ENCODE assay signal across 13 cellular contexts in the genomic region with DNA sequence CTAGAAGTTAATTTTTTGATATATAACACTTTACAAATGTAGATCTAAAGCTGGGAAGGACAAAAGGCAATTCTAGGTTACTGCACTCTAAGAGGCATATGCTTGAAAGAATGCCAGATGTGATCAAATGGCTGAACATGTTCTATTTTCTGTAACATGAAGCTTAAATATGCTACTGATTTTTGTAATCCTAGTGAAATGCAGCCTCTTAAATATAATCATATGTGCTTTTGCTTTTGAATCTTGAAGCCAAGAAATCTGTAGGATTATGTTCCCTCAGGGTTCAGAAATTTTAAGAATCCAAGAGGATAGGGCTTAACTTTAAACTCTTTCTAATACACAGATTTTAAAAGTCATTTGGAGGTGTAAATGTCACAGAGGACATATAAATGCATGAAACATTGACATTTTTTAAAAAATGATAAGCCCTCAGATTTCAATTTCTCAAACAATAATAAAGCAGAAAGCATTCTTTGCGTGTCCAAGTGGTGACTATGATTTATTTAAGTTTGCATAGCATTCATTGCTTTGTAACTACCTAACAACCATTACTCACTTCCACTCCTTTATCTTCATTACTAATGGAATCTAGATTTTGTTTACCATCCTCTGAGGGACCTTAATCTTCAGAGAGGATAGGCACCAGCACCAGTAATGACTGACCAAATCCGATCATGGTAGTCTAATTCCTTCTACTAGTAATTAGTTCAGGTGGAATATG.
DNase-seq lines count a peak whose midpoint lies in the region; ATAC-seq and TF ChIP-seq lines count a peak whose summit lies in the region.
"Had no signal": no experiment of that assay in that cellular context is flagged by ENCODE, and none has a peak within 500 bp of the region (broad histone marks: within the 10 kb centered on the region; RNA-seq: fewer than 3 reads in every experiment).

No MANE protein-coding gene starts in this region.

- no peak for TF ChIP-seq CTCF in fibroblast of villous mesenchyme (IDR thresholded peaks at IDR 0.05; ENCODE audit: insufficient read depth, low read depth, low read length)

- DNase-seq in HCEC 1CT: peak; percentile 91
- peak; percentile 11 for DNase-seq in RKO (ENCODE audit: low spot score)
- peak; percentile 72 for DNase-seq in fibroblast of villous mesenchyme (ENCODE audit: low read depth)
- peak; percentile 55 for DNase-seq in superior temporal gyrus (ENCODE audit: extremely low spot score)
- no peak for DNase-seq in left lobe of liver (ENCODE audit: low spot score)
- DNase-seq in anterior cingulate cortex (lab: John Stamatoyannopoulos, UW): no peak
- DNase-seq: activated T-cell treated with anti-CD3 and anti-CD28 coated beads, Interleukin-2, amount 50 U/mL, for 4 hours; GF-D8; H9; hippocampal formation; naive B cell; stimulated activated naive CD8-positive, alpha-beta T cell treated with anti-CD3 and anti-CD28 coated beads, Interleukin-15, amount 100 ng/mL, for 72 hours had no signal

- H3K4me3 ChIP-seq in fibroblast of villous mesenchyme (ENCODE audit: low read depth, low read length): no peak overlapping the region

- no peak for ATAC-seq in left lobe of liver
- ATAC-seq in HG02981 (IDR thresholded peaks at IDR 0.05; ENCODE audit: unreplicated experiment): no peak
- ATAC-seq: activated T-cell treated with anti-CD3 and anti-CD28 coated beads, Interleukin-2, amount 50 U/mL, for 4 hours; stimulated activated naive CD8-positive, alpha-beta T cell treated with anti-CD3 and anti-CD28 coated beads, Interleukin-15, amount 100 ng/mL, for 72 hours had no signal

Comparison
In these comparisons a context has a peak if more than half of its experiments do, and no peak if none do; other contexts are left out.
1. DNase-seq: peak in HCEC 1CT (single experiment), RKO (single experiment), fibroblast of villous mesenchyme (single experiment) and superior temporal gyrus (single experiment); none in left lobe of liver (single experiment) and anterior cingulate cortex (0 of 58).